In genomic region chr7:38177621-38178003, GRCh38 we compare ENCODE assay signal across 8 cellular contexts. TPM values are rescaled to one million over a fixed set of nuclear protein-coding genes. Genes with fewer than 3 reads are reported as not detected.
A peak's percentile ranks its signal among the peaks of the same experiment; 100 is the strongest.
DNase-seq lines count a peak whose midpoint lies in the region; ATAC-seq and TF ChIP-seq lines count a peak whose summit lies in the region.

No MANE protein-coding gene starts in this region.

- H3K4me1 Mint-ChIP-seq in stimulated activated naive CD8-positive, alpha-beta T cell treated with anti-CD3 and anti-CD28 coated beads, Interleukin-15, Interleukin-2, amounts not matched to agents 100 ng/mL and 50 ng/mL, for 24 hours (ENCODE audit: low read depth): peaks cover 46% of the 10 kb centered on the region

- no peak for ATAC-seq in stimulated activated naive CD8-positive, alpha-beta T cell treated with anti-CD3 and anti-CD28 coated beads, Interleukin-15, Interleukin-2, amounts not matched to agents 100 U/mL and 50 U/mL, for 24 hours
- ATAC-seq in lung (ENCODE audit: insufficient read depth, low FRiP score): no peak
- ATAC-seq in aorta (ENCODE audit: low FRiP score): no peak
- no peak for ATAC-seq in GM18867 (IDR thresholded peaks at IDR 0.05; ENCODE audit: unreplicated experiment)

- H3K27ac Mint-ChIP-seq in stimulated activated naive CD8-positive, alpha-beta T cell treated with anti-CD3 and anti-CD28 coated beads, Interleukin-15, Interleukin-2, amounts not matched to agents 100 ng/mL and 50 ng/mL, for 24 hours: peak overlapping the region; percentile 97

- H3K4me3 ChIP-seq in lung: peak overlapping the region; percentile 83
- peak overlapping the region; percentile 52 to 70 for H3K4me3 ChIP-seq in aorta (ENCODE audit: low read length in 2 of 2)

- H3K36me3 ChIP-seq in lung (ENCODE audit: control insufficient read depth in 2 of 2, insufficient read depth in 2 of 2, low read length in 2 of 2) (no peaks in the 10 kb centered on the region), aorta (ENCODE audit: control insufficient read depth in 1 of 2, insufficient read depth in 2 of 2, low read length in 1 of 2) (no peaks in the 10 kb centered on the region)

- H3K9me3 ChIP-seq in lung (ENCODE audit: control insufficient read depth in 2 of 2, insufficient read depth in 1 of 2, low read length in 1 of 2) (no peaks in the 10 kb centered on the region), aorta (ENCODE audit: control insufficient read depth, low read length) (no peaks in the 10 kb centered on the region)

- no peak for TF ChIP-seq CTCF in lung (IDR thresholded peaks at IDR 0.05; ENCODE audit: control extremely low read depth, extremely low read depth)

- peaks cover 22% of the 10 kb centered on the region for H3K27me3 Mint-ChIP-seq in stimulated activated naive CD8-positive, alpha-beta T cell treated with anti-CD3 and anti-CD28 coated beads, Interleukin-15, Interleukin-2, amounts not matched to agents 100 ng/mL and 50 ng/mL, for 24 hours

- DNase-seq in stimulated activated naive CD8-positive, alpha-beta T cell treated with anti-CD3 and anti-CD28 coated beads, Interleukin-15, Interleukin-2, amounts not matched to agents 100 U/mL and 50 U/mL, for 24 hours: no peak
- DNase-seq in lung (ENCODE audit: low spot score): no peak
- DNase-seq in aorta: no peak
- no peak for DNase-seq in erythroblast (lab: John Stamatoyannopoulos, UW)
- DNase-seq in stimulated activated CD4-positive, alpha-beta T cell treated with anti-CD3 and anti-CD28 coated beads, Interleukin-4, amount 100 ng/mL, for 24 hours: no peak

- 3 to 6% methylated on average over 15 of the region's 15 CpGs for WGBS in lung, 2 donors
- 3 to 4% methylated on average over 15 of the region's 15 CpGs for WGBS in aorta, 2 donors

- H3K27me3 ChIP-seq in lung (ENCODE audit: control insufficient read depth, insufficient read depth) (no peaks in the 10 kb centered on the region), aorta (ENCODE audit: control insufficient read depth in 1 of 2, insufficient read depth in 2 of 2, low read length in 1 of 2) (no peaks in the 10 kb centered on the region)

- no peaks in the 10 kb centered on the region for H3K9me3 Mint-ChIP-seq in stimulated activated naive CD8-positive, alpha-beta T cell treated with anti-CD3 and anti-CD28 coated beads, Interleukin-15, Interleukin-2, amounts not matched to agents 100 ng/mL and 50 ng/mL, for 24 hours

- intact Hi-C loops in aorta (cut with DNase I): loop anchor here in 1 of 2 donors (2.0 to 5.0 kb wide), 3 partner anchors 37 to 825 kb away; partner anchors contain the start of gene SFRP4

- peaks cover 3 to 18% of the 10 kb centered on the region in 2 donors for H3K4me1 ChIP-seq in lung (ENCODE audit: control insufficient read depth in 2 of 2, insufficient read depth in 2 of 2, low read length in 2 of 2)
- H3K4me1 ChIP-seq in aorta (ENCODE audit: control insufficient read depth in 1 of 2, insufficient read depth in 2 of 2, low read length in 2 of 2): peaks cover 3 to 8% of the 10 kb centered on the region in 2 donors

- H3K4me3 Mint-ChIP-seq in stimulated activated naive CD8-positive, alpha-beta T cell treated with anti-CD3 and anti-CD28 coated beads, Interleukin-15, Interleukin-2, amounts not matched to agents 100 ng/mL and 50 ng/mL, for 24 hours: peak overlapping the region; percentile 98

- no peaks in the 10 kb centered on the region for H3K36me3 Mint-ChIP-seq in stimulated activated naive CD8-positive, alpha-beta T cell treated with anti-CD3 and anti-CD28 coated beads, Interleukin-15, Interleukin-2, amounts not matched to agents 100 ng/mL and 50 ng/mL, for 24 hours (ENCODE audit: low read depth)

- TF ChIP-seq POLR2A in erythroblast (IDR thresholded peaks at IDR 0.05; ENCODE audit: low read length): no peak

- H3K27ac ChIP-seq in angular gyrus (ENCODE audit: low read depth, low read length) (peak overlapping the region; percentile 56), lung (ENCODE audit: low read depth in 1 of 2, low read length in 1 of 2) (peak overlapping the region; percentile 85 to 86), aorta (ENCODE audit: low read depth in 1 of 2, low read length in 2 of 2) (peak overlapping the region in 1 of 2 donors; percentile 77)

RNA-seq across cellular contexts. Expression of gene STARD3NL, which starts 0.4 kb away (rescaled TPM):
- total RNA-seq in lung (10 to 100 TPM; 59.5 to 87.1 TPM), aorta (10 to 100 TPM; 32.3 to 37.6 TPM)
- polyA plus RNA-seq in lung (10 to 100 TPM; 33.6 to 61.1 TPM), aorta (10 to 100 TPM; 26.6 to 34.3 TPM)
